ENCODE assay signal across 25 cellular contexts in the genomic region with DNA sequence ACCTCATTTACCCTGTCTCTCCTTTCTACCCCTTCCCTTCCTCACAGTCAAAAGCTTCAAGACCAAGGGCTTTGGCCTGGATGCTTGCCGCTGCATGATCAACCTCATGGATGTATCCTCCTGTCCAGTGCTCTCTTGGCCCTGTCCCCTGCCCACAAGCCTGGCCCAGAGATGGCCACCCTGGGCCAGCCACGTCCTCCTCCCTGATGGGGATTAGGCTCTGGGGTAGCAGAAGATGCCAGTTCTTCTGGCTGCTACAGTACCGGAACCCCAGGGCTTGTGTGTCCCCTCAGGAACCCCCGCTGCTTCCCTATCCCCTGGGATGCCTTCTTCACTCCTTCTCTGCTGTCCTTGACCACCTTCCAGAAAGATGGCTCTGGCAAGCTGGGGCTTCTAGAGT. TPM values are rescaled to one million over a fixed set of nuclear protein-coding genes. Genes with fewer than 3 reads are reported as not detected.
"Had no signal": no experiment of that assay in that cellular context is flagged by ENCODE, and none has a peak within 500 bp of the region (broad histone marks: within the 10 kb centered on the region; RNA-seq: fewer than 3 reads in every experiment).

No MANE protein-coding gene starts in this region.

- H3K27me3 ChIP-seq: cardiac muscle cell, dorsolateral prefrontal cortex, hepatocyte, right atrium auricular region, tibial artery had no signal

- H3K79me2 ChIP-seq: hepatocyte had no signal

- H3K27ac Mint-ChIP-seq: activated CD4-positive, alpha-beta T cell treated with anti-CD3 and anti-CD28 coated beads, Interleukin-2, amount 10 ng/mL, durations not matched to agents 7 days and 5 days; activated naive CD4-positive, alpha-beta T cell treated with anti-CD3 and anti-CD28 coated beads, Interleukin-2, amount 50 U/mL, for 72 hours had no signal

- H3K36me3 ChIP-seq: cardiac muscle cell, prostate gland, right atrium auricular region, tibial artery had no signal

- ATAC-seq: activated CD4-positive, CD25-positive, alpha-beta regulatory T cell treated with anti-CD3 and anti-CD28 coated beads, Interleukin-2, amount 50 U/mL, for 24 hours; left lobe of liver; stimulated activated naive CD8-positive, alpha-beta T cell treated with anti-CD3 and anti-CD28 coated beads, Interleukin-15, Interleukin-2, amounts not matched to agents 100 U/mL and 50 U/mL, for 24 hours had no signal

- FAIRE-seq: colon had no signal

- H3K4me1 ChIP-seq: prostate gland had no signal

- H3K27me3 Mint-ChIP-seq: activated CD4-positive, alpha-beta T cell treated with anti-CD3 and anti-CD28 coated beads, Interleukin-2, amount 10 ng/mL, durations not matched to agents 7 days and 5 days had no signal

- H3K9me3 ChIP-seq: prostate gland, right atrium auricular region, tibial artery had no signal

- H3K4me3 Mint-ChIP-seq: activated CD4-positive, alpha-beta T cell treated with anti-CD3 and anti-CD28 coated beads, Interleukin-2, amount 10 ng/mL, durations not matched to agents 7 days and 5 days; naive B cell; neural crest cell had no signal

- H3K9me3 Mint-ChIP-seq: activated CD4-positive, alpha-beta T cell treated with anti-CD3 and anti-CD28 coated beads, Interleukin-2, amount 10 ng/mL, durations not matched to agents 7 days and 5 days; activated naive CD4-positive, alpha-beta T cell treated with anti-CD3 and anti-CD28 coated beads, Interleukin-2, amount 50 U/mL, for 72 hours; naive B cell; neural crest cell had no signal

- H2AFZ ChIP-seq: hepatocyte had no signal

- H3K4me2 ChIP-seq: hepatocyte had no signal

- H3K27ac ChIP-seq: cardiac muscle cell, dorsolateral prefrontal cortex, epithelial cell of prostate, hepatocyte, prostate gland, right atrium auricular region, tibial artery had no signal

- H3K4me3 ChIP-seq: cardiac muscle cell, dorsolateral prefrontal cortex, hepatocyte, prostate gland, right atrium auricular region, tibial artery had no signal

- DNase-seq: activated CD4-positive, alpha-beta T cell treated with anti-CD3 and anti-CD28 coated beads, Interleukin-2, amount 10 ng/mL, durations not matched to agents 7 days and 5 days; activated CD8-positive, alpha-beta memory T cell treated with anti-CD3 and anti-CD28 coated beads for 24 hours; activated gamma-delta T cell treated with Interleukin-2 at 50 U/mL for 16 hours; amniotic stem cell; dorsolateral prefrontal cortex; islet precursor cell; mammary epithelial cell; naive B cell; stimulated activated naive CD8-positive, alpha-beta T cell treated with anti-CD3 and anti-CD28 coated beads, Interleukin-15, Interleukin-2, amounts not matched to agents 100 U/mL and 50 U/mL, for 24 hours; substantia nigra; T-helper 1 cell; T-helper 9 cell; tibial artery had no signal

- H3K36me3 Mint-ChIP-seq: activated naive CD4-positive, alpha-beta T cell treated with anti-CD3 and anti-CD28 coated beads, Interleukin-2, amount 50 U/mL, for 72 hours; naive B cell had no signal

RNA-seq across cellular contexts. Expression of a gene that starts 22.3 kb away (rescaled TPM):
- total RNA-seq: cardiac muscle cell, neural crest cell, osteoblast had no signal
- polyA plus RNA-seq: cardiac muscle cell, mammary epithelial cell had no signal

RNA-seq across cellular contexts. Expression of a gene that starts 35.8 kb away (rescaled TPM):
- total RNA-seq: activated CD4-positive, alpha-beta T cell treated with anti-CD3 and anti-CD28 coated beads, Interleukin-2, amount 10 ng/mL, durations not matched to agents 7 days and 5 days; activated naive CD4-positive, alpha-beta T cell treated with anti-CD3 and anti-CD28 coated beads, Interleukin-2, amount 50 U/mL, for 72 hours; cardiac muscle cell; dorsolateral prefrontal cortex; hepatocyte; left lobe of liver; mononuclear cell; neural crest cell; osteoblast; prostate gland; right atrium auricular region had no signal
- polyA plus RNA-seq: hepatocyte had no signal
